Comparison of ENCODE assay signal across 9 cellular contexts in genomic region chr1:176699821-176700220, GRCh38.
"Had no signal": no experiment of that assay in that cellular context is flagged by ENCODE, and none has a peak within 500 bp of the region (broad histone marks: within the 10 kb centered on the region; RNA-seq: fewer than 3 reads in every experiment).

No MANE protein-coding gene starts in this region.

- DNase-seq: GM23248, GOT3, H7, HFFc6, IMR-90 had no signal

- H3K4me1 ChIP-seq: HAP-1 had no signal

- H3K9ac ChIP-seq: GM23248 had no signal

- H3K9me3 ChIP-seq: HAP-1 had no signal

- H3K27ac ChIP-seq: GM23248, HL-60 had no signal

- H3K4me3 ChIP-seq: GM23248, HAP-1, K562 had no signal

- H2AFZ ChIP-seq: GM23248 had no signal

- H3K27ac Mint-ChIP-seq: HFFc6 had no signal

- H3K4me3 Mint-ChIP-seq: HFFc6 had no signal

- ATAC-seq: HCT116 had no signal

- H3K36me3 ChIP-seq: HAP-1 had no signal
